In the genomic region with DNA sequence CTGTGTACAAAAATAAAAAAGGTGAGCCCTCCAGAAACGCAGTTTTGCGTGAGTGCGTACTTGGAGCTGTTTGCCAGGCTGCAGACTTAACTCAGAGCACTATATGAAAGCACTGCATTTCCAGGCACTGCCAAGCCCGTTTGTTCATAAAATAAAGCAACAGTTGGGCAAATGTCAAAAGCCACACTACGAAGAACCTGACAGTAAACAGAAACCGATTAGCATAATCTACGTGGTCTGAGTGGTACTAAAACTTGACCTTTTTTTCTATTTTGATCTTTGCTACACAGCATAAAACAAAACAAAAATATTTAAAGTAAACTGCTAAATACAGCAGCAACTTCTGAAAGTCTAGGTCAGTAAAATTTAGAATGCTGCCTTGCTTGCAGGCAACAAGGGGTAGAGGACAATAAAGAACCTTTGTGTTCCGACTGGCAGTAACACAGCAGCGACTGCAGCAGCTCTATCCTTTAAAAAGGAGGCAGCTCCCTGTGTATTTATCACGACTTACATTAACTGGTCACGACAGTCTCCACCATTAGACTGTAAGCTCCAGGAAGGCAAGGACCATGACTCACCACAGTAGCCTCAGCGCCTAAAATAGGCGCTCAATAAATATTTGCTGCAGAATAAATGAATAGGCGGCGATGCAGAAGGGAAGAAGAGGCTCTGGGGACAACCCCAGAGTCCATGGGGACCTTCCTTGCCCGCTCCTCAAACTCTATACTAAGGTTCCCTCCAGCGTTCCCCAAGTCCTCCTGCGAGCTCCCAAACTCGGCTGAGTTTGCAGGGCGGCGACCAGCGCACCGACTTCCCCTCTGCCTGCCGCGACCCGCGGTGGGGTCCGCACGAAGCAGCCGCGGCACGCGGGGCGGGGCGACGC, we compare ENCODE assay signal across 8 cellular contexts. TPM values are rescaled to one million over a fixed set of nuclear protein-coding genes. Genes with fewer than 3 reads are reported as not detected.
DNase-seq lines count a peak whose midpoint lies in the region; ATAC-seq and TF ChIP-seq lines count a peak whose summit lies in the region.

No MANE protein-coding gene starts in this region.

- no peaks in the 10 kb centered on the region for H3K9me3 ChIP-seq in CD8-positive, alpha-beta memory T cell (ENCODE audit: low read length)
- H3K9me3 ChIP-seq in endodermal cell (ENCODE audit: control insufficient read depth, low read length): no peaks in the 10 kb centered on the region
- H3K9me3 ChIP-seq in muscle layer of colon (ENCODE audit: low read length): no peaks in the 10 kb centered on the region

- peak overlapping the region; percentile 94 for H3K27ac ChIP-seq in CD8-positive, alpha-beta memory T cell (ENCODE audit: low read depth, low read length)
- H3K27ac ChIP-seq in endodermal cell (ENCODE audit: low read depth, low read length) (peak overlapping the region; percentile 100), muscle layer of colon (ENCODE audit: low read depth, low read length) (peak overlapping the region; percentile 98)

- H3K4me1 Mint-ChIP-seq in CD8-positive, alpha-beta memory T cell: peaks cover 45 to 59% (median 57%) of the 10 kb centered on the region in 3 donors
- peaks cover 12% of the 10 kb centered on the region for H3K4me1 Mint-ChIP-seq in endodermal cell

- H3K36me3 Mint-ChIP-seq in CD8-positive, alpha-beta memory T cell: peaks cover 0 to 38% (median 3%) of the 10 kb centered on the region in 3 donors
- H3K36me3 Mint-ChIP-seq in endodermal cell (ENCODE audit: low read depth): peaks cover 22% of the 10 kb centered on the region

- 6 to 18% methylated on average over 13 to 36 of the region's 36 CpGs for WGBS in endodermal cell (ENCODE audit: insufficient coverage in 1 of 2, insufficient read length in 1 of 2), 2 experiments

- H3K4me3 ChIP-seq in CD8-positive, alpha-beta memory T cell (ENCODE audit: low read length): peak overlapping the region; percentile 75
- H3K4me3 ChIP-seq in endodermal cell (ENCODE audit: low read length) (peak overlapping the region; percentile 90), muscle layer of colon (ENCODE audit: low read depth in 1 of 2, low read length in 2 of 2) (peak overlapping the region; percentile 82 to 95)

- H3K4me1 ChIP-seq in CD8-positive, alpha-beta memory T cell (ENCODE audit: insufficient read depth, low read length): peaks cover 23% of the 10 kb centered on the region
- no peaks in the 10 kb centered on the region for H3K4me1 ChIP-seq in endodermal cell (ENCODE audit: control insufficient read depth, insufficient read depth, low read length)
- H3K4me1 ChIP-seq in muscle layer of colon (ENCODE audit: insufficient read depth, low read length): peaks cover 19% of the 10 kb centered on the region

- TF ChIP-seq CTCF in endodermal cell (conservative IDR thresholded peaks at IDR 0.05): no peak

- H3K27me3 ChIP-seq in CD8-positive, alpha-beta memory T cell (ENCODE audit: insufficient read depth, low read length, poor library complexity, severe bottlenecking): no peaks in the 10 kb centered on the region
- H3K27me3 ChIP-seq in endodermal cell (ENCODE audit: control insufficient read depth, insufficient read depth, low read length, poor library complexity, severe bottlenecking) (no peaks in the 10 kb centered on the region), muscle layer of colon (ENCODE audit: control insufficient read depth in 1 of 2, insufficient read depth in 2 of 2, low read length in 2 of 2) (no peaks in the 10 kb centered on the region)

- DNase-seq in CD8-positive, alpha-beta memory T cell: peak in 2 of 5 donors; percentile 5 to 6
- DNase-seq in HT1080 (ENCODE audit: low read depth): peak; percentile 31
- DNase-seq in endodermal cell: no peak
- no peak for DNase-seq in retina
- no peak for DNase-seq in NCI-H1694 (lab: John Stamatoyannopoulos, UW)

- peak overlapping the region; percentile 92 to 100 (median 96) for H3K27ac Mint-ChIP-seq in CD8-positive, alpha-beta memory T cell
- peak overlapping the region; percentile 95 for H3K27ac Mint-ChIP-seq in endodermal cell

- H3K4me3 Mint-ChIP-seq in CD8-positive, alpha-beta memory T cell: peak overlapping the region; percentile 90 to 99 (median 96)
- H3K4me3 Mint-ChIP-seq in endodermal cell: peak overlapping the region; percentile 87

- ATAC-seq in GM19397 (IDR thresholded peaks at IDR 0.05; ENCODE audit: unreplicated experiment): peak; percentile 0
- ATAC-seq in SK-N-SH treated with all-trans-retinoic acid at 6 μM for 48 hours: peak; percentile 4

- CTCF ChIA-PET in CD8-positive, alpha-beta memory T cell (lab: Charles Lee): no interaction called here

- H3K9me3 Mint-ChIP-seq in CD8-positive, alpha-beta memory T cell: no peaks in the 10 kb centered on the region
- H3K9me3 Mint-ChIP-seq in endodermal cell: no peaks in the 10 kb centered on the region

- H3K36me3 ChIP-seq in CD8-positive, alpha-beta memory T cell (ENCODE audit: insufficient read depth, low read length): peaks cover 4% of the 10 kb centered on the region
- H3K36me3 ChIP-seq in endodermal cell (ENCODE audit: control insufficient read depth, insufficient read depth, low read length): peaks cover 31% of the 10 kb centered on the region
- H3K36me3 ChIP-seq in muscle layer of colon (ENCODE audit: insufficient read depth, low read length): peaks cover 9% of the 10 kb centered on the region

- H3K27me3 Mint-ChIP-seq in CD8-positive, alpha-beta memory T cell: no peaks in the 10 kb centered on the region
- H3K27me3 Mint-ChIP-seq in endodermal cell (ENCODE audit: insufficient read depth): no peaks in the 10 kb centered on the region

- POLR2A ChIA-PET in CD8-positive, alpha-beta memory T cell (lab: Charles Lee): interaction anchor here (0.9 kb wide), 1 partner anchor 34 kb away, joined by 5 read pairs; no protein-coding TSS in a partner anchor

- peak overlapping the region; percentile 85 for H3K9ac ChIP-seq in endodermal cell (ENCODE audit: extremely low read depth, low read length, poor library complexity, severe bottlenecking)
- H3K9ac ChIP-seq in muscle layer of colon (ENCODE audit: low read length): peak overlapping the region; percentile 45

TF ChIP-seq in SK-N-SH treated with all-trans-retinoic acid at 6 μM for 48 hours, 23 proteins besides CTCF, POLR2A, EP300 and RAD21:
- TF ChIP-seq TOX (CRISPR knock-in tag; IDR thresholded peaks at IDR 0.05; ENCODE audit: borderline replicate concordance): no peak
- TF ChIP-seq, protein P1, sequence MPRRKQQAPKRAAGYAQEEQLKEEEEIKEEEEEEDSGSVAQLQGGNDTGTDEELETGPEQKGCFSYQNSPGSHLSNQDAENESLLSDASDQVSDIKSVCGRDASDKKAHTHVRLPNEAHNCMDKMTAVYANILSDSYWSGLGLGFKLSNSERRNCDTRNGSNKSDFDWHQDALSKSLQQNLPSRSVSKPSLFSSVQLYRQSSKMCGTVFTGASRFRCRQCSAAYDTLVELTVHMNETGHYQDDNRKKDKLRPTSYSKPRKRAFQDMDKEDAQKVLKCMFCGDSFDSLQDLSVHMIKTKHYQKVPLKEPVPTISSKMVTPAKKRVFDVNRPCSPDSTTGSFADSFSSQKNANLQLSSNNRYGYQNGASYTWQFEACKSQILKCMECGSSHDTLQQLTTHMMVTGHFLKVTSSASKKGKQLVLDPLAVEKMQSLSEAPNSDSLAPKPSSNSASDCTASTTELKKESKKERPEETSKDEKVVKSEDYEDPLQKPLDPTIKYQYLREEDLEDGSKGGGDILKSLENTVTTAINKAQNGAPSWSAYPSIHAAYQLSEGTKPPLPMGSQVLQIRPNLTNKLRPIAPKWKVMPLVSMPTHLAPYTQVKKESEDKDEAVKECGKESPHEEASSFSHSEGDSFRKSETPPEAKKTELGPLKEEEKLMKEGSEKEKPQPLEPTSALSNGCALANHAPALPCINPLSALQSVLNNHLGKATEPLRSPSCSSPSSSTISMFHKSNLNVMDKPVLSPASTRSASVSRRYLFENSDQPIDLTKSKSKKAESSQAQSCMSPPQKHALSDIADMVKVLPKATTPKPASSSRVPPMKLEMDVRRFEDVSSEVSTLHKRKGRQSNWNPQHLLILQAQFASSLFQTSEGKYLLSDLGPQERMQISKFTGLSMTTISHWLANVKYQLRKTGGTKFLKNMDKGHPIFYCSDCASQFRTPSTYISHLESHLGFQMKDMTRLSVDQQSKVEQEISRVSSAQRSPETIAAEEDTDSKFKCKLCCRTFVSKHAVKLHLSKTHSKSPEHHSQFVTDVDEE (CRISPR knock-in tag; IDR thresholded peaks at IDR 0.05): no peak

RNA-seq across cellular contexts. Expression of a gene that starts 0.9 kb away (rescaled TPM):
- total RNA-seq in CD8-positive, alpha-beta memory T cell: 10 to 100 TPM; 52.8 to 55.5 TPM
- 41.3 TPM for polyA plus RNA-seq in CD8-positive, alpha-beta memory T cell
- 84.3 and 108 TPM in 2 replicates for total RNA-seq in HT1080 (2014; rRNA removed; shearing (Covaris generic))
- polyA plus RNA-seq in HT1080 (2015; cell fraction: cytosol; rRNA removed): 66.5 and 75.7 TPM in 2 replicates
- 172 and 186 TPM in 2 replicates for polyA plus RNA-seq in HT1080 (2015; cell fraction: nucleus; rRNA removed)
- 10 to 100 TPM; 84.9 to 87.6 TPM for total RNA-seq in endodermal cell
- polyA plus RNA-seq in endodermal cell (2013, experiment 1 of 2): 81.9 TPM
- polyA plus RNA-seq in endodermal cell (2013, experiment 2 of 2): 80.9 TPM

RNA-seq across cellular contexts. Expression of a gene that starts 44.2 kb away (rescaled TPM):
- total RNA-seq in CD8-positive, alpha-beta memory T cell: 1 to 10 TPM; 1.4 to 1.7 TPM
- polyA plus RNA-seq in CD8-positive, alpha-beta memory T cell: 2.1 TPM
- total RNA-seq in HT1080 (2014; rRNA removed; shearing (Covaris generic)): not detected in 2 replicates
- not detected in 2 replicates for polyA plus RNA-seq in HT1080 (2015; cell fraction: cytosol; rRNA removed)
- polyA plus RNA-seq in HT1080 (2015; cell fraction: nucleus; rRNA removed): not detected in 2 replicates
- total RNA-seq in endodermal cell: not detected
- polyA plus RNA-seq in endodermal cell (2013, experiment 1 of 2): not detected
- polyA plus RNA-seq in endodermal cell (2013, experiment 2 of 2): not detected
